ENCODE assay signal across 19 cellular contexts in the genomic region with DNA sequence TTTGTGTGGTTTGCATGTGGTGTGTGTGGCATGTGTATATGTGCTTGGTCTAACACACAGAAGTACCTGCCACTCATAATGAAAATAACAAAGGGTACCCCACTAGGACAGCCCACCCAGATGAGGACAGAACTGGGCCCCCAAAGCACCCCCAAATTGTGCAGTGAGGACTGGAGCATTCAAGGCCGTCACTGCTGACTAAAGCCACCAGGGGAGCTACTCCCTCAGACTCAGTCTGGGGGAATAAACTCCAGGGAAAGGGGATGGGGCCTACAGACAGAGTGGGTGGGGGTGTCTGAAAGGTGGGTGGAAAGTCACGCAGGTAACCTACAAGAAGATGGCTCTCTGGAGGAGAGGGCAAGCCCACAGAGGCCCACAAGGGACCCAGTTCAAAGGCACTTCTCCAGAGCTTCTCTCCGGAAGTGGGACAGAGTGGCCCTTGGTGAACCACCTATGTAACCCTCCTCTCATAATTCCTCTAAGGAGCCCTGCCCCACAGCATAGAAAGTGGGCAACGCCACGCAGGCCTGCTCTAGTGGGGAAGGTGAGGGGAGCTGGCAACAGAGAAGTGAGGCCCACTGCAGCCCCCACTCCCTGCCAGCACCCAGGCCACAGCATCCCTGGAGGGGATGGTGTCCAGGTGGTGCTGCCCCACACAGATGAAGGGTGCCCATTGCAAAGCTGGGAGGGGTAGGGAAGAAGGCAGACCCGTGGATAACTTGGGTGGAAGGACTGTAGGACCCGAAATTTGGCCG.
DNase-seq lines count a peak whose midpoint lies in the region; ATAC-seq, FAIRE-seq and TF ChIP-seq lines count a peak whose summit lies in the region.
"Had no signal": no experiment of that assay in that cellular context is flagged by ENCODE, and none has a peak within 500 bp of the region (broad histone marks: within the 10 kb centered on the region; RNA-seq: fewer than 3 reads in every experiment).

No MANE protein-coding gene starts in this region.

- no peak overlapping the region for H4K91ac ChIP-seq in H9 (ENCODE audit: insufficient read length, low read depth, low read length)

- TF ChIP-seq RAD21 in GM12878 (IDR thresholded peaks at IDR 0.05; ENCODE audit: insufficient read depth, low read depth, low read length) = no peak

- TF ChIP-seq CTCF in DOHH2 (IDR thresholded peaks at IDR 0.05; ENCODE audit: low read depth, low read length, poor library complexity, severe bottlenecking) (peak; percentile 59), H9 (conservative IDR thresholded peaks at IDR 0.05) (peak; percentile 51), GM12878 (IDR thresholded peaks at IDR 0.05 in 2 of 3, conservative IDR thresholded peaks at IDR 0.05 in 1 of 3; ENCODE audit: control insufficient read depth in 2 of 3, extremely low read depth in 1 of 3, insufficient read depth in 1 of 3, low read depth in 3 of 3, low read length in 3 of 3) (0 out of 6 replicates have a peak, but pooled peaks of 2 of the 3 experiments have one; percentile 1 to 18), neural progenitor cell (IDR thresholded peaks at IDR 0.05) (peak; percentile 25)

- H3K4me1 Mint-ChIP-seq in H9 (peaks cover 0 to 3% of the 10 kb centered on the region in 2 experiments; a peak in 1 of 4 replicates), neural progenitor cell (peaks cover 3% of the 10 kb centered on the region)

- H2BK120ac ChIP-seq in H9 (ENCODE audit: low read depth, low read length, poor library complexity, severe bottlenecking) = no peak overlapping the region

- no CpG with 5 or more reads among the region's 8 CpGs for WGBS in H9 (ENCODE audit: extremely low coverage, insufficient read length, low lambda C conversion rate)
- 6% methylated on average over 8 of the region's 8 CpGs for WGBS in GM12878 (ENCODE audit: insufficient coverage, insufficient replicate concordance, low lambda C conversion rate, missing lambda C conversion rate)
- 61 to 81% (median 74%) methylated on average over 8 of the region's 8 CpGs for WGBS in small intestine, 3 donors

- H2AK5ac ChIP-seq in H9 (ENCODE audit: insufficient read length, low read length) = no peak overlapping the region

- RAD21 ChIA-PET in GM12878 (lab: Charles Lee; ENCODE audit: unreplicated experiment) = no interaction called here

- H3K4me2 ChIP-seq in DOHH2 (ENCODE audit: low read length) = no peak overlapping the region
- H3K4me2 ChIP-seq in H9 (ENCODE audit: insufficient read depth, insufficient read length, low read length) = no peak overlapping the region
- H3K4me2 ChIP-seq in GM12878 (ENCODE audit: control insufficient read depth, insufficient read depth) = no peak overlapping the region
- H3K4me2 ChIP-seq in neural progenitor cell = no peak overlapping the region

- no peak overlapping the region for H2AFZ ChIP-seq in H9 (ENCODE audit: low read length)
- no peak overlapping the region for H2AFZ ChIP-seq in GM12878 (ENCODE audit: control insufficient read depth, low read depth, low read length)
- H2AFZ ChIP-seq in neural progenitor cell (replicated peaks) = no peak overlapping the region

- H3K4me3 Mint-ChIP-seq in H9 = no peak overlapping the region
- H3K4me3 Mint-ChIP-seq in neural progenitor cell = no peak overlapping the region
- H3K4me3 Mint-ChIP-seq: activated naive CD8-positive, alpha-beta T cell; activated T-helper 1 cell treated with anti-CD3 and anti-CD28 coated beads, Interleukin-12 subunit alpha, Interleukin-12 subunit beta, Interleukin-2, Interleukin-4 antibody, amounts not matched to agents 30 ng/mL and 10 ng/mL and 1 ng/mL, durations not matched to agents 14 hours and 24 hours and 36 hours had no signal

- no peak overlapping the region for H3K18ac ChIP-seq in H9 (ENCODE audit: insufficient read length, low read depth, low read length)

- no peaks in the 10 kb centered on the region for H3F3A ChIP-seq in DOHH2 (ENCODE audit: control insufficient read depth, insufficient read depth)
- no peaks in the 10 kb centered on the region for H3F3A ChIP-seq in neural progenitor cell (ENCODE audit: low read depth)

- H3K14ac ChIP-seq in H9 (ENCODE audit: insufficient read depth, low read length) = no peak overlapping the region

- H3K9me2 ChIP-seq in DOHH2 (replicated peaks; ENCODE audit: control insufficient read depth, low read length) = no peaks in the 10 kb centered on the region

- H4K5ac ChIP-seq in H9 (ENCODE audit: insufficient read length, low read depth, low read length) = no peak overlapping the region

- H3K9me3 ChIP-seq in DOHH2 (ENCODE audit: control insufficient read depth, insufficient read depth, low read length) (no peaks in the 10 kb centered on the region), H9 (ENCODE audit: control insufficient read depth, low read depth, low read length) (no peaks in the 10 kb centered on the region), GM12878 (replicated peaks; ENCODE audit: control insufficient read depth, insufficient read depth, low read length) (no peaks in the 10 kb centered on the region), neural progenitor cell (ENCODE audit: low read depth) (no peaks in the 10 kb centered on the region), small intestine (ENCODE audit: control insufficient read depth, low read depth) (no peaks in the 10 kb centered on the region)
- H3K9me3 ChIP-seq: heart right ventricle, upper lobe of left lung had no signal

- no peak overlapping the region for H2BK5ac ChIP-seq in H9 (ENCODE audit: insufficient read length, low read length)

- H3K9me3 Mint-ChIP-seq in H9 (no peaks in the 10 kb centered on the region), neural progenitor cell (no peaks in the 10 kb centered on the region)
- H3K9me3 Mint-ChIP-seq: activated T-helper 1 cell treated with anti-CD3 and anti-CD28 coated beads, Interleukin-12 subunit alpha, Interleukin-12 subunit beta, Interleukin-2, Interleukin-4 antibody, amounts not matched to agents 30 ng/mL and 10 ng/mL and 1 ng/mL, durations not matched to agents 14 hours and 24 hours and 36 hours had no signal

- H3K23me2 ChIP-seq in H9 (ENCODE audit: insufficient read length, low read depth, low read length, poor library complexity, severe bottlenecking) = no peaks in the 10 kb centered on the region

- POLR2A ChIA-PET in GM12878 (lab: Charles Lee) = no interaction called here

- H3K27me3 ChIP-seq in DOHH2 (ENCODE audit: control insufficient read depth, low read length) = no peaks in the 10 kb centered on the region
- no peaks in the 10 kb centered on the region for H3K27me3 ChIP-seq in H9 (ENCODE audit: insufficient read depth, low read length)
- H3K27me3 ChIP-seq in GM12878 (replicated peaks in 1 of 2; ENCODE audit: control insufficient read depth in 2 of 2, insufficient read depth in 2 of 2, low read length in 1 of 2) = peaks cover 0 to 3% of the 10 kb centered on the region in 2 experiments; a peak in 1 of 4 replicates
- no peaks in the 10 kb centered on the region for H3K27me3 ChIP-seq in neural progenitor cell
- H3K27me3 ChIP-seq in small intestine (ENCODE audit: control insufficient read depth in 2 of 2, insufficient read depth in 2 of 2, low read length in 2 of 2) = no peaks in the 10 kb centered on the region
- H3K27me3 ChIP-seq: upper lobe of left lung had no signal

- DNase-seq in H9 (peak; percentile 16), GM12878 (ENCODE audit: low read depth, low spot score) (no peak), neural progenitor cell (ENCODE audit: low spot score) (no peak), small intestine (no peak), RCC 7860 (ENCODE audit: low spot score) (no peak)
- DNase-seq: activated CD4-positive, alpha-beta T cell treated with anti-CD3 and anti-CD28 coated beads for 1 hour; AML-193; COR-L47; EL; heart right ventricle; left ventricle myocardium superior; NCI-H2081; RPMI8226 had no signal

- H3K27ac ChIP-seq in DOHH2 (ENCODE audit: low read depth, low read length) = no peak overlapping the region
- H3K27ac ChIP-seq in H9 (ENCODE audit: insufficient read length, low read depth, low read length) = no peak overlapping the region
- no peak overlapping the region for H3K27ac ChIP-seq in GM12878 (ENCODE audit: control insufficient read depth, insufficient read depth)
- no peak overlapping the region for H3K27ac ChIP-seq in neural progenitor cell
- no peak overlapping the region for H3K27ac ChIP-seq in small intestine (ENCODE audit: low read depth in 1 of 2, low read length in 1 of 2)
- H3K27ac ChIP-seq: heart right ventricle, upper lobe of left lung had no signal

- in situ Hi-C loops in GM12878 (cut with MboI) = no loop called here

- no peak overlapping the region for H3T11ph ChIP-seq in H9 (ENCODE audit: low read length)

- H3K4me3 ChIP-seq in DOHH2 (ENCODE audit: low read length) = no peak overlapping the region
- no peak overlapping the region for H3K4me3 ChIP-seq in GM12878
- H3K4me3 ChIP-seq in neural progenitor cell = no peak overlapping the region
- no peak overlapping the region for H3K4me3 ChIP-seq in small intestine (ENCODE audit: low read depth in 1 of 2, low read length in 2 of 2)
- H3K4me3 ChIP-seq: heart right ventricle, upper lobe of left lung had no signal

- H3K56ac ChIP-seq in H9 (ENCODE audit: insufficient read length, low read depth, low read length) = no peak overlapping the region

- no peak overlapping the region for H3K9ac ChIP-seq in H9 (ENCODE audit: extremely low read depth, insufficient read length, low read length)
- no peak overlapping the region for H3K9ac ChIP-seq in GM12878 (ENCODE audit: control insufficient read depth, insufficient read depth, low read length)
- H3K9ac ChIP-seq in neural progenitor cell = no peak overlapping the region

- ATAC-seq in GM12878 (no peak), GM18519 (IDR thresholded peaks at IDR 0.05; ENCODE audit: low FRiP score, unreplicated experiment) (no peak)
- ATAC-seq: heart right ventricle, left ventricle myocardium superior had no signal

- H3K23ac ChIP-seq in H9 (ENCODE audit: insufficient read length, low read depth, low read length) = no peak overlapping the region

- H3K4me1 ChIP-seq in DOHH2 (ENCODE audit: control insufficient read depth, low read length) (no peaks in the 10 kb centered on the region), H9 (ENCODE audit: insufficient read depth, low read length) (no peaks in the 10 kb centered on the region), GM12878 (ENCODE audit: control insufficient read depth, insufficient read depth, low read length) (no peaks in the 10 kb centered on the region), neural progenitor cell (peaks cover 3% of the 10 kb centered on the region), small intestine (ENCODE audit: control insufficient read depth in 2 of 2, insufficient read depth in 1 of 2, low read depth in 1 of 2, low read length in 1 of 2) (no peaks in the 10 kb centered on the region)
- H3K4me1 ChIP-seq: heart right ventricle, upper lobe of left lung had no signal

- H4K8ac ChIP-seq in H9 (replicated peaks; ENCODE audit: insufficient read length, low read depth, low read length) = no peak overlapping the region

- no TSS peak for BruUV-seq in GM12878 (replicated peaks; lab: Mats Ljungman, UMichigan)

- SMC1A ChIA-PET in GM12878 (lab: Charles Lee; ENCODE audit: uncharacterized antibody, unreplicated experiment) = no interaction called here

- H2BK15ac ChIP-seq in H9 (ENCODE audit: low read depth, low read length) = no peak overlapping the region

- no peak overlapping the region for H3K4ac ChIP-seq in H9 (ENCODE audit: low read depth, low read length)

- H2BK12ac ChIP-seq in H9 (ENCODE audit: insufficient read length, low read depth, low read length) = no peak overlapping the region

- no peak for FAIRE-seq in GM12878 (lab: Jason Lieb, UNC)
- FAIRE-seq in small intestine (lab: Jason Lieb, UNC) = no peak
- no peak for FAIRE-seq in RCC 7860 (lab: Jason Lieb, UNC)
- FAIRE-seq: astrocyte had no signal

- peaks cover 2% of the 10 kb centered on the region for H3K27me3 Mint-ChIP-seq in H9 (ENCODE audit: low read depth)
- peaks cover 6% of the 10 kb centered on the region for H3K27me3 Mint-ChIP-seq in neural progenitor cell (ENCODE audit: insufficient read depth, low read depth)
- H3K27me3 Mint-ChIP-seq: activated naive CD8-positive, alpha-beta T cell had no signal

- no peak overlapping the region for H3K27ac Mint-ChIP-seq in H9
- peak overlapping the region; percentile 19 for H3K27ac Mint-ChIP-seq in neural progenitor cell
- H3K27ac Mint-ChIP-seq: activated naive CD8-positive, alpha-beta T cell; activated T-helper 1 cell treated with anti-CD3 and anti-CD28 coated beads, Interleukin-12 subunit alpha, Interleukin-12 subunit beta, Interleukin-2, Interleukin-4 antibody, amounts not matched to agents 30 ng/mL and 10 ng/mL and 1 ng/mL, durations not matched to agents 14 hours and 24 hours and 36 hours had no signal

- H2BK20ac ChIP-seq in H9 (ENCODE audit: low read depth, low read length, poor library complexity, severe bottlenecking) = no peak overlapping the region

- H3K36me3 Mint-ChIP-seq in H9 (ENCODE audit: insufficient read depth in 1 of 3, low read depth in 3 of 3) = no peaks in the 10 kb centered on the region
- H3K36me3 Mint-ChIP-seq in neural progenitor cell = no peaks in the 10 kb centered on the region
- H3K36me3 Mint-ChIP-seq: activated naive CD8-positive, alpha-beta T cell had no signal

- H4K20me1 ChIP-seq in DOHH2 (ENCODE audit: control insufficient read depth, insufficient read depth, low read depth, low read length) (no peaks in the 10 kb centered on the region), H9 (ENCODE audit: control insufficient read depth, insufficient read depth, insufficient read length) (no peaks in the 10 kb centered on the region), GM12878 (ENCODE audit: control insufficient read depth, insufficient read depth) (no peaks in the 10 kb centered on the region), neural progenitor cell (ENCODE audit: low read depth) (no peaks in the 10 kb centered on the region)

- intact Hi-C loops in GM12878 (cut with micrococcal nuclease; ENCODE audit: unreplicated experiment) = no loop called here

- CTCF ChIA-PET in GM12878 (lab: Yijun Ruan, JAX) = no interaction called here

- no peak for TF ChIP-seq POLR2A in GM12878 (IDR thresholded peaks at IDR 0.05; ENCODE audit: low read depth, low read length)

- TF ChIP-seq EP300 in GM12878 (IDR thresholded peaks at IDR 0.05; ENCODE audit: borderline replicate concordance in 1 of 2, control insufficient read depth in 1 of 2, low read depth in 2 of 2, low read length in 2 of 2) = no peak

- H3K79me1 ChIP-seq in H9 (ENCODE audit: insufficient read depth, low read depth, low read length, poor library complexity, severe bottlenecking) = no peaks in the 10 kb centered on the region

- H3K79me2 ChIP-seq in DOHH2 (ENCODE audit: control insufficient read depth, low read length) = no peaks in the 10 kb centered on the region
- no peaks in the 10 kb centered on the region for H3K79me2 ChIP-seq in H9 (ENCODE audit: insufficient read depth, low read length)
- H3K79me2 ChIP-seq in GM12878 (ENCODE audit: control insufficient read depth, insufficient read depth, low read length) = no peaks in the 10 kb centered on the region
- no peaks in the 10 kb centered on the region for H3K79me2 ChIP-seq in neural progenitor cell (ENCODE audit: low read depth)

- H3K36me3 ChIP-seq in DOHH2 (ENCODE audit: control insufficient read depth, low read length) (no peaks in the 10 kb centered on the region), GM12878 (ENCODE audit: control insufficient read depth in 2 of 2, insufficient read depth in 2 of 2, low read length in 1 of 2) (no peaks in the 10 kb centered on the region), neural progenitor cell (no peaks in the 10 kb centered on the region), small intestine (ENCODE audit: control insufficient read depth in 2 of 2, insufficient read depth in 2 of 2, low read length in 2 of 2) (no peaks in the 10 kb centered on the region)
- H3K36me3 ChIP-seq: heart right ventricle, upper lobe of left lung had no signal
